In the genomic region with DNA sequence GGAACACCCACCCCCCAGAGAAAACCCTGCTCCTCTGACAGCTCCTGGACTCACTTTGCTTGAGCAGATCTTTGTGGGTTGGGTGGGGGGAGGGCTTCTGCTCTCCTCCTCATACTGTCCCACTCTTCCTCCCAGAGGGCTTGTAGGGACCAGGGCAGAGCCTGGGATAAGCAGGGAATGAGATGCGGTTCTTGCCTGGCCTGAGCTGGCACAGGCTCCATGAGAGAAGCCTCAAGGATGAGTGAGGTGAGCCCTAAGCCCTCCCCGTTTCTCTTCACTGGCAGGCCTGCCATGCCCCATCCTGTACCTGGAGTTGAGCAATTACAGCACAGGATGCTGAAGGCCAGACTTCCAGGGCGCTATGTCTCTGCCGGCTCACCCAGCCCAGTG, we compare ENCODE assay signal across 17 cellular contexts.
DNase-seq lines count a peak whose midpoint lies in the region; ATAC-seq, FAIRE-seq and TF ChIP-seq lines count a peak whose summit lies in the region.
"Had no signal": no experiment of that assay in that cellular context is flagged by ENCODE, and none has a peak within 500 bp of the region (broad histone marks: within the 10 kb centered on the region; RNA-seq: fewer than 3 reads in every experiment).

No MANE protein-coding gene starts in this region.

- H3K9me3 ChIP-seq in A549 = no peaks in the 10 kb centered on the region
- no peaks in the 10 kb centered on the region for H3K9me3 ChIP-seq in Panc1 (ENCODE audit: control insufficient read depth, insufficient read depth, low read depth, low read length)
- H3K9me3 ChIP-seq in endodermal cell (ENCODE audit: control insufficient read depth, low read length) = no peaks in the 10 kb centered on the region
- H3K9me3 ChIP-seq: gastrocnemius medialis, prostate gland, tibial nerve had no signal

- H3K4me3 Mint-ChIP-seq in osteocyte (ENCODE audit: unreplicated experiment) (no peak overlapping the region), endodermal cell (no peak overlapping the region)
- H3K4me3 Mint-ChIP-seq: activated T-helper 17 cell treated with anti-CD3 and anti-CD28 coated beads, Interleukin-2, amount 50 U/mL, for 72 hours; CD4-positive, alpha-beta T cell; naive thymus-derived CD4-positive, alpha-beta T cell; stimulated activated naive B cell treated with anti-CD40 and anti-IgM and Interleukin-4, amounts not matched to agents 10 μg/mL and 1 μg/mL and 100 μg/mL, for 72 hours had no signal

- H3K27me3 ChIP-seq in Panc1 (ENCODE audit: control insufficient read depth, insufficient read depth, low read length) (no peaks in the 10 kb centered on the region), endodermal cell (ENCODE audit: control insufficient read depth, insufficient read depth, low read length, poor library complexity, severe bottlenecking) (no peaks in the 10 kb centered on the region)
- H3K27me3 ChIP-seq: gastrocnemius medialis, tibial nerve had no signal

- H3K27ac ChIP-seq in A549 (peak overlapping the region; percentile 37 to 79; a peak in 3 of 6 replicates), Panc1 (ENCODE audit: low read length) (no peak overlapping the region), epithelial cell of prostate (peak overlapping the region; percentile 61), endodermal cell (ENCODE audit: low read depth, low read length) (no peak overlapping the region)
- H3K27ac ChIP-seq: gastrocnemius medialis, prostate gland had no signal

- TF ChIP-seq RAD21 in A549 (conservative IDR thresholded peaks at IDR 0.05 in 1 of 2, IDR thresholded peaks at IDR 0.05 in 1 of 2) = no peak

- H3K4me1 Mint-ChIP-seq in osteocyte (ENCODE audit: unreplicated experiment) = peaks cover 27% of the 10 kb centered on the region
- peaks cover 6% of the 10 kb centered on the region for H3K4me1 Mint-ChIP-seq in endodermal cell
- H3K4me1 Mint-ChIP-seq: naive thymus-derived CD4-positive, alpha-beta T cell; stimulated activated naive B cell treated with anti-CD40 and anti-IgM and Interleukin-4, amounts not matched to agents 10 μg/mL and 1 μg/mL and 100 μg/mL, for 72 hours had no signal

- H3K4me1 ChIP-seq in A549 = peaks cover 16% of the 10 kb centered on the region; the same call in 2 of the 3 replicates
- H3K4me1 ChIP-seq in Panc1 (ENCODE audit: control insufficient read depth, insufficient read depth, low read length) = no peaks in the 10 kb centered on the region
- no peaks in the 10 kb centered on the region for H3K4me1 ChIP-seq in endodermal cell (ENCODE audit: control insufficient read depth, insufficient read depth, low read length)
- H3K4me1 ChIP-seq: gastrocnemius medialis had no signal

- H3K9ac ChIP-seq in endodermal cell (ENCODE audit: extremely low read depth, low read length, poor library complexity, severe bottlenecking) = no peak overlapping the region

- 77% methylated on average over 4 of the region's 4 CpGs for WGBS in A549 (ENCODE audit: missing lambda C conversion rate)
- 92 to 93% methylated on average over 4 of the region's 4 CpGs for WGBS in endodermal cell (ENCODE audit: insufficient coverage in 1 of 2, insufficient read length in 1 of 2), 2 experiments

- H3K36me3 Mint-ChIP-seq in osteocyte (ENCODE audit: unreplicated experiment) (peaks cover 4% of the 10 kb centered on the region), endodermal cell (ENCODE audit: low read depth) (no peaks in the 10 kb centered on the region)
- H3K36me3 Mint-ChIP-seq: stimulated activated naive B cell treated with anti-CD40 and anti-IgM and Interleukin-4, amounts not matched to agents 10 μg/mL and 1 μg/mL and 100 μg/mL, for 72 hours had no signal

- H3K27ac Mint-ChIP-seq in osteocyte (ENCODE audit: unreplicated experiment) (peak overlapping the region; percentile 80), endodermal cell (no peak overlapping the region)
- H3K27ac Mint-ChIP-seq: activated T-helper 17 cell treated with anti-CD3 and anti-CD28 coated beads, Interleukin-2, amount 50 U/mL, for 72 hours; CD4-positive, alpha-beta T cell; naive thymus-derived CD4-positive, alpha-beta T cell; stimulated activated naive B cell treated with anti-CD40 and anti-IgM and Interleukin-4, amounts not matched to agents 10 μg/mL and 1 μg/mL and 100 μg/mL, for 72 hours had no signal

- H3K4me2 ChIP-seq in A549 = peak overlapping the region; percentile 49

- intact Hi-C loops in Panc1 (cut with micrococcal nuclease; ENCODE audit: unreplicated experiment) = no loop called here

- no TSS peak for BruUV-seq in Panc1 (replicated peaks; lab: Mats Ljungman, UMichigan)

- FAIRE-seq in A549 (lab: Jason Lieb, UNC) = no peak
- no peak for FAIRE-seq in frontal cortex (lab: Jason Lieb, UNC)

- DNase-seq in A549 (ENCODE audit: low read depth in 1 of 2, low spot score in 1 of 2) (no peak), Panc1 (ENCODE audit: low read depth, low spot score) (no peak), epithelial cell of prostate (ENCODE audit: low read depth, low spot score) (peak; percentile 24), osteocyte (ENCODE audit: extremely low spot score, unreplicated experiment) (no peak), HuH-7.5 (ENCODE audit: low spot score) (no peak), frontal cortex (ENCODE audit: low spot score in 2 of 2) (no peak), endodermal cell (no peak)
- DNase-seq: CD4-positive, alpha-beta T cell; DMS53; gastrocnemius medialis; naive thymus-derived CD4-positive, alpha-beta T cell; NCI-H345; stimulated activated naive B cell treated with anti-CD40 and anti-IgM and Interleukin-4, amounts not matched to agents 10 μg/mL and 1 μg/mL and 100 μg/mL, for 72 hours had no signal

- TF ChIP-seq CTCF in A549 (IDR thresholded peaks at IDR 0.05) = no peak
- TF ChIP-seq CTCF in Panc1 (IDR thresholded peaks at IDR 0.05) = no peak
- TF ChIP-seq CTCF in osteocyte (IDR thresholded peaks at IDR 0.05) = no peak
- no peak for TF ChIP-seq CTCF in endodermal cell (conservative IDR thresholded peaks at IDR 0.05)

- H3K36me3 ChIP-seq in Panc1 (ENCODE audit: control insufficient read depth, insufficient read depth, low read length) (no peaks in the 10 kb centered on the region), endodermal cell (ENCODE audit: control insufficient read depth, insufficient read depth, low read length) (no peaks in the 10 kb centered on the region)
- H3K36me3 ChIP-seq: gastrocnemius medialis, prostate gland, tibial nerve had no signal

- no peaks in the 10 kb centered on the region for H3K27me3 Mint-ChIP-seq in osteocyte (ENCODE audit: unreplicated experiment)
- H3K27me3 Mint-ChIP-seq in endodermal cell (ENCODE audit: insufficient read depth) = no peaks in the 10 kb centered on the region
- H3K27me3 Mint-ChIP-seq: activated T-helper 17 cell treated with anti-CD3 and anti-CD28 coated beads, Interleukin-2, amount 50 U/mL, for 72 hours; CD4-positive, alpha-beta T cell had no signal

- TF ChIP-seq EP300 in A549 (IDR thresholded peaks at IDR 0.05) = no peak

- no peak for TF ChIP-seq POLR2A in A549 (IDR thresholded peaks at IDR 0.05; ENCODE audit: low read length)

- in situ Hi-C loops in Panc1 (cut with HindIII; ENCODE audit: low pct_unique_long_range_greater_than_20kb, low sequenced_read_pairs) = no loop called here

- H3K4me3 ChIP-seq in A549 (no peak overlapping the region), Panc1 (ENCODE audit: low read depth in 2 of 2, low read length in 2 of 2) (no peak overlapping the region), endodermal cell (ENCODE audit: low read length) (no peak overlapping the region)
- H3K4me3 ChIP-seq: gastrocnemius medialis, prostate gland, tibial nerve had no signal

- POLR2A ChIA-PET in A549 (lab: Yijun Ruan, JAX) = interaction anchor here (0.6 kb wide), 1 partner anchor 11 kb away, joined by 6 read pairs; no protein-coding TSS in a partner anchor
- POLR2A ChIA-PET in Panc1 (lab: Charles Lee) = no interaction called here

- no peaks in the 10 kb centered on the region for H3K9me3 Mint-ChIP-seq in osteocyte (ENCODE audit: unreplicated experiment)
- H3K9me3 Mint-ChIP-seq in endodermal cell = no peaks in the 10 kb centered on the region

- ATAC-seq in A549 = peak; percentile 45 to 58; a peak in 5 of 6 replicates
- ATAC-seq in Panc1 = peak; percentile 27; the same call in 1 of the 2 replicates
- no peak for ATAC-seq in HG03196 (IDR thresholded peaks at IDR 0.05; ENCODE audit: unreplicated experiment)
- ATAC-seq: activated T-helper 17 cell treated with anti-CD3 and anti-CD28 coated beads, Interleukin-2, amount 50 U/mL, for 72 hours; naive thymus-derived CD4-positive, alpha-beta T cell; stimulated activated naive B cell treated with anti-CD40 and anti-IgM and Interleukin-4, amounts not matched to agents 10 μg/mL and 1 μg/mL and 100 μg/mL, for 72 hours had no signal

- CTCF ChIA-PET in A549 (lab: Yijun Ruan, JAX) (interaction anchor here (1.2 kb wide), 1 partner anchor 133 kb away, joined by 3 read pairs; no protein-coding TSS in a partner anchor), Panc1 (lab: Charles Lee) (no interaction called here)

TF ChIP-seq in A549, 52 proteins besides CTCF, POLR2A, EP300 and RAD21:
- no peak for TF ChIP-seq CHD2 (IDR thresholded peaks at IDR 0.05; ENCODE audit: low read length, partially characterized antibody)
- no peak for TF ChIP-seq CHD4 (IDR thresholded peaks at IDR 0.05; ENCODE audit: borderline replicate concordance)
- no peak for TF ChIP-seq HOXA7 (CRISPR knock-in tag; IDR thresholded peaks at IDR 0.05)
- TF ChIP-seq, protein P1, sequence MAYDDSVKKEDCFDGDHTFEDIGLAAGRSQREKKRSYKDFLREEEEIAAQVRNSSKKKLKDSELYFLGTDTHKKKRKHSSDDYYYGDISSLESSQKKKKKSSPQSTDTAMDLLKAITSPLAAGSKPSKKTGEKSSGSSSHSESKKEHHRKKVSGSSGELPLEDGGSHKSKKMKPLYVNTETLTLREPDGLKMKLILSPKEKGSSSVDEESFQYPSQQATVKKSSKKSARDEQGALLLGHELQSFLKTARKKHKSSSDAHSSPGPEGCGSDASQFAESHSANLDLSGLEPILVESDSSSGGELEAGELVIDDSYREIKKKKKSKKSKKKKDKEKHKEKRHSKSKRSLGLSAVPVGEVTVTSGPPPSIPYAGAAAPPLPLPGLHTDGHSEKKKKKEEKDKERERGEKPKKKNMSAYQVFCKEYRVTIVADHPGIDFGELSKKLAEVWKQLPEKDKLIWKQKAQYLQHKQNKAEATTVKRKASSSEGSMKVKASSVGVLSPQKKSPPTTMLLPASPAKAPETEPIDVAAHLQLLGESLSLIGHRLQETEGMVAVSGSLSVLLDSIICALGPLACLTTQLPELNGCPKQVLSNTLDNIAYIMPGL (CRISPR knock-in tag; IDR thresholded peaks at IDR 0.05; ENCODE audit: borderline replicate concordance) = no peak
- no peak for TF ChIP-seq SMC3 (IDR thresholded peaks at IDR 0.05)

Comparison
In these comparisons a context has a peak if more than half of its experiments do, and no peak if none do; other contexts are left out.
1. H3K27ac ChIP-seq: peak in A549 (2 of 2) and epithelial cell of prostate (single experiment); none in Panc1 (single experiment) and endodermal cell (single experiment).